ENCODE assay signal across 9 cellular contexts in the genomic region with DNA sequence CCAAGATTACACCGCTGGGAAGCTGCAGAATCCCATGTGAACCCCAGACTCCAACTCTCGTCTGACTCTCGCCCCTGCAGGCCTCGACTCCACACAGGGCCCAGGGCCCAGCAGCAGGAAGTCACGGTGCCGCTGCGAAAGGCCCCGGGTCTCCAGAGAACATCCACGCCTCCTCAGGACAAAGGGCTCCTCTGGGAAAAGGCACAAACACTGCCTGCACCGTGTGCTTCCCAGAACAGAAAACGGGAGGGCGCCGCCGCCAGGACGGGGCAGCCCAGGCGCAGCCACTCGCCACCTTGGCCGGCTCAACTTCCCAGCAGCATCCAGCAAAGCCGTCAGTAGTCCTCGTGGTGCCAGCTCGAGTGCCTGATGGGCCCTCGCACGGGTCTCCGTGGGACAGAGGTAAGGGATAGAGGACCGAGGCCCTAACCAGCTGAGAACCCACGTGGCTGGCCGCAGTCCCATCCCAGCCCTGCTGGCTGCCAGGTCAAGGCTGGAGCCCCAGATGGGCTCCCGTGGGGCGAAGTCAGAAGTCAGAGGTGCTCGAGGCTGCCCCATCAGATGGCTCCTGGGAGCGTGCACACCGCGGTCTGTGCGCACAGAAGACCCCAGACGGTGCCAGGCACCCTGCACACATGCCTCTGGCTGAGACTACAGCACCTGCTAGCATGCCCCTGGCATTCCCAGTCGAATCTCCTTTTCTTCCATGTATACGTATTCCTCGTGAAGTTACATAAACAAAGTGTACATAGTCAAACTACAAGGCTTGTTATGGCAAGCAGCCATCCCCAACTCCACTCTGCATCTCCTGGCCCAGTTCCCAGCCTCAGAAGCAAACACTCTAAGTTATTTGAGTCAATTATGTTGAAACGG.
A peak's percentile ranks its signal among the peaks of the same experiment; 100 is the strongest.
DNase-seq lines count a peak whose midpoint lies in the region; ATAC-seq and TF ChIP-seq lines count a peak whose summit lies in the region.
"Had no signal": no experiment of that assay in that cellular context is flagged by ENCODE, and none has a peak within 500 bp of the region (broad histone marks: within the 10 kb centered on the region; RNA-seq: fewer than 3 reads in every experiment).

No MANE protein-coding gene starts in this region.

- no peaks in the 10 kb centered on the region for H3K27me3 ChIP-seq in heart left ventricle

- no peak for TF ChIP-seq CTCF in HFF-Myc (IDR thresholded peaks at IDR 0.05; ENCODE audit: low read depth, low read length, missing control alignments)
- TF ChIP-seq CTCF in heart left ventricle (IDR thresholded peaks at IDR 0.05) = no peak

- WGBS in heart left ventricle, 4 donors = 54 to 73% (median 62%) methylated on average over 13 to 39 of the region's 39 CpGs

- no peaks in the 10 kb centered on the region for H3K9me3 ChIP-seq in heart left ventricle

- POLR2A ChIA-PET in HEK293T (lab: Yijun Ruan, JAX) = no interaction called here

- CTCF ChIA-PET in HEK293T (lab: Yijun Ruan, JAX) = no interaction called here

- no peak for TF ChIP-seq POLR2A in heart left ventricle (IDR thresholded peaks at IDR 0.05)

- peak overlapping the region in 7 of 12 donors; percentile 16 to 63 (median 35) for H3K27ac ChIP-seq in heart left ventricle

- H3K36me3 ChIP-seq in heart left ventricle = peaks cover 0 to 9% (median 0%) of the 10 kb centered on the region in 9 donors

- H3K4me3 ChIP-seq in HFF-Myc (replicated peaks; ENCODE audit: low read depth, low read length) (no peak overlapping the region), heart left ventricle (no peak overlapping the region)

- intact Hi-C loops in heart left ventricle (cut with DNase I) = loop anchor here in 1 of 10 donors (10.0 kb wide), 1 partner anchor 68 kb away; no protein-coding TSS in a partner anchor

- DNase-seq in HFF-Myc (ENCODE audit: extremely low read depth, low read depth) (peak; percentile 88), SHP77 (lab: John Stamatoyannopoulos, UW) (peak; percentile 45 to 58), heart left ventricle (no peak), superior temporal gyrus (ENCODE audit: extremely low spot score) (peak; percentile 66), HEK293T (ENCODE audit: extremely low spot score) (no peak), NCI-H524 (lab: John Stamatoyannopoulos, UW) (no peak)
- no peak for DNase-seq in activated effector memory CD4-positive, alpha-beta T cell treated with Interleukin-2 at 50 U/mL for 16 hours
- DNase-seq in activated naive CD4-positive, alpha-beta T cell treated with Interleukin-2 at 50 U/mL for 16 hours = no peak
- DNase-seq: activated gamma-delta T cell had no signal

- ATAC-seq in heart left ventricle = peak in 3 of 4 donors; percentile 18 to 33 (median 23)

- H3K4me1 ChIP-seq in heart left ventricle = peaks cover 4 to 40% (median 28%) of the 10 kb centered on the region in 12 donors

TF ChIP-seq in HEK293T, 16 proteins besides CTCF, POLR2A, EP300 and RAD21:
- TF ChIP-seq CTBP1 (IDR thresholded peaks at IDR 0.05; ENCODE audit: borderline replicate concordance) (no peak), FOXA1 (IDR thresholded peaks at IDR 0.05) (no peak), LEF1 (IDR thresholded peaks at IDR 0.05; ENCODE audit: borderline replicate concordance) (no peak), ZNF384 (IDR thresholded peaks at IDR 0.05) (no peak)
- TF ChIP-seq, protein P1, sequence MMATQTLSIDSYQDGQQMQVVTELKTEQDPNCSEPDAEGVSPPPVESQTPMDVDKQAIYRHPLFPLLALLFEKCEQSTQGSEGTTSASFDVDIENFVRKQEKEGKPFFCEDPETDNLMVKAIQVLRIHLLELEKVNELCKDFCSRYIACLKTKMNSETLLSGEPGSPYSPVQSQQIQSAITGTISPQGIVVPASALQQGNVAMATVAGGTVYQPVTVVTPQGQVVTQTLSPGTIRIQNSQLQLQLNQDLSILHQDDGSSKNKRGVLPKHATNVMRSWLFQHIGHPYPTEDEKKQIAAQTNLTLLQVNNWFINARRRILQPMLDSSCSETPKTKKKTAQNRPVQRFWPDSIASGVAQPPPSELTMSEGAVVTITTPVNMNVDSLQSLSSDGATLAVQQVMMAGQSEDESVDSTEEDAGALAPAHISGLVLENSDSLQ (IDR thresholded peaks at IDR 0.05) = no peak

Comparison
In these comparisons a context has a peak if more than half of its experiments do, and no peak if none do; other contexts are left out.
1. DNase-seq: peak in HFF-Myc (single experiment), SHP77 (2 of 2) and superior temporal gyrus (single experiment); none in heart left ventricle (0 of 5), activated effector memory CD4-positive, alpha-beta T cell treated with Interleukin-2 at 50 U/mL for 16 hours (single experiment), activated naive CD4-positive, alpha-beta T cell treated with Interleukin-2 at 50 U/mL for 16 hours (single experiment), HEK293T (single experiment) and NCI-H524 (0 of 2).